1 cellular context compared by ENCODE assay signal in the genomic region with DNA sequence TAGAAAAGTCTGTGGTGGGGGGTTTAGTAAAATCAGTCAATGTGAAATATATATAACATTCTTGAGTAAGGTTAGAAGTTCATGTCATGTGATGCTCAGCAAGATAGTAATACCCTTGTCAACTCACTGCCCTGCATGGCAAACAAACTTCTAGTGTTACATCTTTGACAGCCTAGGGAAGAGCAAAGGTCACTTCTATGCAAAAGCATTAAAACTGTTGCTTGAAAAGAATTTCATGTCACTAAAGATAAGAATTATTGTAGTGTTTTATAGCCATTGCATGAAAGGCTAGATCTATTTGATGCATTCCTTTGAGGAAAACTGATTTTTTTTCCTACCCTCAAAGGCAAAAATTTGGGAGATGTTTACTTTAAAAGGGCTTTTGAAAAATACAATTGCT.
TF ChIP-seq lines count a peak whose summit lies in the region.

No MANE protein-coding gene starts in this region.

TF ChIP-seq in HepG2, 621 proteins besides CTCF, POLR2A, EP300 and RAD21 (continued from another document and continues in another):
- TF ChIP-seq, protein P1, sequence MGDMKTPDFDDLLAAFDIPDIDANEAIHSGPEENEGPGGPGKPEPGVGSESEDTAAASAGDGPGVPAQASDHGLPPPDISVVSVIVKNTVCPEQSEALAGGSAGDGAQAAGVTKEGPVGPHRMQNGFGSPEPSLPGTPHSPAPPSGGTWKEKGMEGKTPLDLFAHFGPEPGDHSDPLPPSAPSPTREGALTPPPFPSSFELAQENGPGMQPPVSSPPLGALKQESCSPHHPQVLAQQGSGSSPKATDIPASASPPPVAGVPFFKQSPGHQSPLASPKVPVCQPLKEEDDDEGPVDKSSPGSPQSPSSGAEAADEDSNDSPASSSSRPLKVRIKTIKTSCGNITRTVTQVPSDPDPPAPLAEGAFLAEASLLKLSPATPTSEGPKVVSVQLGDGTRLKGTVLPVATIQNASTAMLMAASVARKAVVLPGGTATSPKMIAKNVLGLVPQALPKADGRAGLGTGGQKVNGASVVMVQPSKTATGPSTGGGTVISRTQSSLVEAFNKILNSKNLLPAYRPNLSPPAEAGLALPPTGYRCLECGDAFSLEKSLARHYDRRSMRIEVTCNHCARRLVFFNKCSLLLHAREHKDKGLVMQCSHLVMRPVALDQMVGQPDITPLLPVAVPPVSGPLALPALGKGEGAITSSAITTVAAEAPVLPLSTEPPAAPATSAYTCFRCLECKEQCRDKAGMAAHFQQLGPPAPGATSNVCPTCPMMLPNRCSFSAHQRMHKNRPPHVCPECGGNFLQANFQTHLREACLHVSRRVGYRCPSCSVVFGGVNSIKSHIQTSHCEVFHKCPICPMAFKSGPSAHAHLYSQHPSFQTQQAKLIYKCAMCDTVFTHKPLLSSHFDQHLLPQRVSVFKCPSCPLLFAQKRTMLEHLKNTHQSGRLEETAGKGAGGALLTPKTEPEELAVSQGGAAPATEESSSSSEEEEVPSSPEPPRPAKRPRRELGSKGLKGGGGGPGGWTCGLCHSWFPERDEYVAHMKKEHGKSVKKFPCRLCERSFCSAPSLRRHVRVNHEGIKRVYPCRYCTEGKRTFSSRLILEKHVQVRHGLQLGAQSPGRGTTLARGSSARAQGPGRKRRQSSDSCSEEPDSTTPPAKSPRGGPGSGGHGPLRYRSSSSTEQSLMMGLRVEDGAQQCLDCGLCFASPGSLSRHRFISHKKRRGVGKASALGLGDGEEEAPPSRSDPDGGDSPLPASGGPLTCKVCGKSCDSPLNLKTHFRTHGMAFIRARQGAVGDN (CRISPR knock-in tag; IDR thresholded peaks at IDR 0.05) = no peak
- TF ChIP-seq SIX1 (CRISPR knock-in tag; IDR thresholded peaks at IDR 0.05; ENCODE audit: borderline replicate concordance) = peak; percentile 95
- no peak for TF ChIP-seq ZBED4 (CRISPR knock-in tag; IDR thresholded peaks at IDR 0.05; ENCODE audit: borderline replicate concordance)
- peak; percentile 66 for TF ChIP-seq NR2F6 (IDR thresholded peaks at IDR 0.05)
- peak; percentile 68 for TF ChIP-seq NR2F6 (CRISPR knock-in tag; IDR thresholded peaks at IDR 0.05)
- TF ChIP-seq, protein P2, sequence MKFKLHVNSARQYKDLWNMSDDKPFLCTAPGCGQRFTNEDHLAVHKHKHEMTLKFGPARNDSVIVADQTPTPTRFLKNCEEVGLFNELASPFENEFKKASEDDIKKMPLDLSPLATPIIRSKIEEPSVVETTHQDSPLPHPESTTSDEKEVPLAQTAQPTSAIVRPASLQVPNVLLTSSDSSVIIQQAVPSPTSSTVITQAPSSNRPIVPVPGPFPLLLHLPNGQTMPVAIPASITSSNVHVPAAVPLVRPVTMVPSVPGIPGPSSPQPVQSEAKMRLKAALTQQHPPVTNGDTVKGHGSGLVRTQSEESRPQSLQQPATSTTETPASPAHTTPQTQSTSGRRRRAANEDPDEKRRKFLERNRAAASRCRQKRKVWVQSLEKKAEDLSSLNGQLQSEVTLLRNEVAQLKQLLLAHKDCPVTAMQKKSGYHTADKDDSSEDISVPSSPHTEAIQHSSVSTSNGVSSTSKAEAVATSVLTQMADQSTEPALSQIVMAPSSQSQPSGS (CRISPR knock-in tag; IDR thresholded peaks at IDR 0.05) = peak; percentile 48; the same call in 1 of the 2 replicates
- TF ChIP-seq U2AF1 (optimal IDR thresholded peaks at IDR 0.05; ENCODE audit: low read depth, low read length) = no peak
- TF ChIP-seq HMGXB3 (CRISPR knock-in tag; IDR thresholded peaks at IDR 0.05; ENCODE audit: borderline replicate concordance) = no peak
- peak; percentile 65; the same call in 1 of the 2 replicates for TF ChIP-seq FOXO1 (CRISPR knock-in tag; IDR thresholded peaks at IDR 0.05)
- no peak for TF ChIP-seq ARNT2 (CRISPR knock-in tag; IDR thresholded peaks at IDR 0.05; ENCODE audit: low read depth)
- peak; percentile 44 for TF ChIP-seq CREM (IDR thresholded peaks at IDR 0.05)
- no peak for TF ChIP-seq CREM (CRISPR knock-in tag; IDR thresholded peaks at IDR 0.05)
- TF ChIP-seq TEAD3 (CRISPR knock-in tag; optimal IDR thresholded peaks at IDR 0.05; ENCODE audit: borderline replicate concordance) = peak; percentile 60
- peak; percentile 88 for TF ChIP-seq BCL6 (CRISPR knock-in tag; IDR thresholded peaks at IDR 0.05)
- TF ChIP-seq TFE3 (CRISPR knock-in tag; IDR thresholded peaks at IDR 0.05) = peak; percentile 93
- TF ChIP-seq TFAP4 (IDR thresholded peaks at IDR 0.05; ENCODE audit: borderline replicate concordance, low read depth) = no peak
- 0 out of 2 replicates have a peak, but pooled peaks have one; percentile 43 for TF ChIP-seq PITX1 (CRISPR knock-in tag; IDR thresholded peaks at IDR 0.05)
- no peak for TF ChIP-seq PCBP2 (optimal IDR thresholded peaks at IDR 0.05; ENCODE audit: low read depth, low read length, poor library complexity, severe bottlenecking)
- peak; percentile 76 for TF ChIP-seq KDM6A (CRISPR knock-in tag; IDR thresholded peaks at IDR 0.05; ENCODE audit: low read depth)
- TF ChIP-seq FOXA1 (IDR thresholded peaks at IDR 0.05) = no peak
- TF ChIP-seq FOXA1 (CRISPR knock-in tag; IDR thresholded peaks at IDR 0.05) = peak; percentile 64
- peak; percentile 66 for TF ChIP-seq FOXA3 (CRISPR knock-in tag; IDR thresholded peaks at IDR 0.05)
- no peak for TF ChIP-seq FLYWCH1 (CRISPR knock-in tag; IDR thresholded peaks at IDR 0.05)
- TF ChIP-seq NR2F1 (CRISPR knock-in tag; IDR thresholded peaks at IDR 0.05) = peak in 1 of 2 experiments; percentile 47; a peak in 1 of 4 replicates
- peak; percentile 83 for TF ChIP-seq HNF4G (IDR thresholded peaks at IDR 0.05; ENCODE audit: borderline replicate concordance, low read depth, low read length)
- no peak for TF ChIP-seq HNF4G (CRISPR knock-in tag; IDR thresholded peaks at IDR 0.05; ENCODE audit: borderline replicate concordance, low read depth)
- no peak for TF ChIP-seq ZSCAN12 (CRISPR knock-in tag; IDR thresholded peaks at IDR 0.05)
- 0 out of 2 replicates have a peak, but pooled peaks have one; percentile 20 for TF ChIP-seq GFI1 (CRISPR knock-in tag; IDR thresholded peaks at IDR 0.05; ENCODE audit: borderline replicate concordance)
- TF ChIP-seq SAP130 (CRISPR knock-in tag; IDR thresholded peaks at IDR 0.05; ENCODE audit: low read depth) = peak; percentile 69
- TF ChIP-seq THAP7 (CRISPR knock-in tag; IDR thresholded peaks at IDR 0.05) = no peak
- TF ChIP-seq, protein P3, sequence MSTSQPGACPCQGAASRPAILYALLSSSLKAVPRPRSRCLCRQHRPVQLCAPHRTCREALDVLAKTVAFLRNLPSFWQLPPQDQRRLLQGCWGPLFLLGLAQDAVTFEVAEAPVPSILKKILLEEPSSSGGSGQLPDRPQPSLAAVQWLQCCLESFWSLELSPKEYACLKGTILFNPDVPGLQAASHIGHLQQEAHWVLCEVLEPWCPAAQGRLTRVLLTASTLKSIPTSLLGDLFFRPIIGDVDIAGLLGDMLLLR (CRISPR knock-in tag; IDR thresholded peaks at IDR 0.05) = no peak
- TF ChIP-seq SIX4 (CRISPR knock-in tag; IDR thresholded peaks at IDR 0.05) = peak; percentile 96
- no peak for TF ChIP-seq ZNF12 (CRISPR knock-in tag; IDR thresholded peaks at IDR 0.05)
- TF ChIP-seq ZNF546 (CRISPR knock-in tag; conservative IDR thresholded peaks at IDR 0.05) = no peak
- no peak for TF ChIP-seq ZNF383 (CRISPR knock-in tag; IDR thresholded peaks at IDR 0.05; ENCODE audit: borderline replicate concordance)
- TF ChIP-seq, protein P4, sequence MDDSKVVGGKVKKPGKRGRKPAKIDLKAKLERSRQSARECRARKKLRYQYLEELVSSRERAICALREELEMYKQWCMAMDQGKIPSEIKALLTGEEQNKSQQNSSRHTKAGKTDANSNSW (CRISPR knock-in tag; IDR thresholded peaks at IDR 0.05; ENCODE audit: borderline replicate concordance) = no peak
- no peak for TF ChIP-seq ZNF256 (CRISPR knock-in tag; conservative IDR thresholded peaks at IDR 0.05)
- TF ChIP-seq REL (CRISPR knock-in tag; conservative IDR thresholded peaks at IDR 0.05) = no peak
- peak; percentile 77; the same call in 1 of the 2 replicates for TF ChIP-seq NCOR1 (IDR thresholded peaks at IDR 0.05; ENCODE audit: borderline replicate concordance, low read length)
- TF ChIP-seq PREB (CRISPR knock-in tag; IDR thresholded peaks at IDR 0.05) = no peak
- no peak for TF ChIP-seq MYC (CRISPR knock-in tag; IDR thresholded peaks at IDR 0.05; ENCODE audit: borderline replicate concordance)
- TF ChIP-seq HDAC2 (CRISPR knock-in tag; IDR thresholded peaks at IDR 0.05) = peak; percentile 65; the same call in 1 of the 2 replicates
- peak; percentile 71 for TF ChIP-seq NCOA2 (CRISPR knock-in tag; IDR thresholded peaks at IDR 0.05)
- TF ChIP-seq MEIS2 (CRISPR knock-in tag; IDR thresholded peaks at IDR 0.05) = 0 out of 2 replicates have a peak, but pooled peaks have one; percentile 30
